8 cellular contexts compared by ENCODE assay signal in genomic region chr1:59971464-59971911, GRCh38. TPM values are rescaled to one million over a fixed set of nuclear protein-coding genes. Genes with fewer than 3 reads are reported as not detected.
A peak's percentile ranks its signal among the peaks of the same experiment; 100 is the strongest.
DNase-seq lines count a peak whose midpoint lies in the region; ATAC-seq and TF ChIP-seq lines count a peak whose summit lies in the region.

No MANE protein-coding gene starts in this region.

- H3K27ac Mint-ChIP-seq in endothelial cell (ENCODE audit: unreplicated experiment) = no peak overlapping the region
- no peak overlapping the region for H3K27ac Mint-ChIP-seq in mesothelial cell of epicardium

- H3K36me3 Mint-ChIP-seq in endothelial cell (ENCODE audit: low read depth, unreplicated experiment) = no peaks in the 10 kb centered on the region
- H3K36me3 Mint-ChIP-seq in mesothelial cell of epicardium = no peaks in the 10 kb centered on the region

- H3K4me1 Mint-ChIP-seq in endothelial cell (ENCODE audit: unreplicated experiment) (peaks cover 16% of the 10 kb centered on the region), mesothelial cell of epicardium (peaks cover 25% of the 10 kb centered on the region)

- peak; percentile 16 for DNase-seq in activated gamma-delta T cell treated with Interleukin-2 at 50 U/mL for 16 hours
- no peak for DNase-seq in activated gamma-delta T cell (lab: John Stamatoyannopoulos, UW)
- peak; percentile 71 for DNase-seq in NCI-H446 treated with DMSO at 0.1 percent for 48 hours (lab: John Stamatoyannopoulos, UW)
- DNase-seq in activated CD4-positive, alpha-beta T cell treated with anti-CD3 and anti-CD28 coated beads, Interleukin-2, amount 50 U/mL, for 1 hour = peak; percentile 30
- peak; percentile 84 for DNase-seq in endothelial cell (ENCODE audit: low spot score)
- DNase-seq in mesothelial cell of epicardium (ENCODE audit: low spot score in 2 of 2, unreplicated experiment in 2 of 2) = peak; percentile 64 to 87
- peak; percentile 12 for DNase-seq in stimulated activated CD8-positive, alpha-beta memory T cell treated with anti-CD3 and anti-CD28 coated beads, Interleukin-7, amount 100 ng/mL, for 24 hours (ENCODE audit: low read depth)

- ATAC-seq in HG03175 (IDR thresholded peaks at IDR 0.05; ENCODE audit: unreplicated experiment) = peak; percentile 63

- H3K9me3 Mint-ChIP-seq in endothelial cell (ENCODE audit: unreplicated experiment) = no peaks in the 10 kb centered on the region
- H3K9me3 Mint-ChIP-seq in mesothelial cell of epicardium = no peaks in the 10 kb centered on the region

- H3K4me3 Mint-ChIP-seq in endothelial cell (ENCODE audit: unreplicated experiment) (no peak overlapping the region), mesothelial cell of epicardium (peak overlapping the region; percentile 13)

- H3K27me3 Mint-ChIP-seq in endothelial cell (ENCODE audit: unreplicated experiment) = peaks cover 3% of the 10 kb centered on the region
- H3K27me3 Mint-ChIP-seq in mesothelial cell of epicardium (ENCODE audit: low read depth) = peaks cover 37% of the 10 kb centered on the region

- TF ChIP-seq CTCF in endothelial cell (IDR thresholded peaks at IDR 0.05; ENCODE audit: unreplicated experiment) (peak; percentile 93), mesothelial cell of epicardium (IDR thresholded peaks at IDR 0.05; ENCODE audit: unreplicated experiment) (peak; percentile 95)

RNA-seq across cellular contexts. Expression of gene CYP2J2, which starts 44.9 kb away (rescaled TPM):
- total RNA-seq in endothelial cell (ENCODE audit: unreplicated experiment) (0.64 TPM), mesothelial cell of epicardium (2.8 to 3.1 TPM (median 2.9 TPM) in 3 replicates)
